1 cellular context compared by ENCODE assay signal in the genomic region with DNA sequence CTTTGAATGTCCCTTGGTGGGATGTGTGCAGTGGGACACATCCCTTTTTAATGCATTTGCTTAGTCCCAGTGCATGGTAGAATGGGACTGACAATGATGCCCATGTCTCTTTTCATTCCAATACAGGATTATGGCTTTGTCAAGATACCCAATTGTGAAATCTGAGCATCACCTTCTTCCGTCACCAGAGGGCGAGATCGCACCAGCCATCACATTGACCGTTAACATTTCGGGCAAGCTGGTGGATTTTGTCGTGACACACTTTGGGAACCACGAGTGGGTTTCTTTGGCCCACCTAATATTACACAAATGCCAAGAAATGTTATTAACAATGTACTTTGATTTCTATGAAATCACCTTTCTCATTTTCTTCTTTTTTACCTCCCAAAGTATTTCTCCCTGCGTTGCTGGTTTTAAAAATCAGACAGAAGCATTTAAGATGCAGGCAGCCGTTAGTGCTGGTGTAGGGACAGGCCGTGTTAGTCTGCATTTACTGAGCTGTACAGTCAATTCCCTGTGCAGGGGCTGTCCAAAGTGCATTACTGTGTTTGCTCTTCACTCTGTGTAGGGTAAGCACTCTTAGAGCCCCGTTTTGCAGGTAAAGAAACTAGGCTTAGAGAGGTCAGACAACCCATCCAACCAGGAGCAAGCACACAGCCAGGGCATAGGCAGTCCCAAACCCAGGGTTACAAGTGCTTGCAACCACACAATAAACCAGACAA.
TF ChIP-seq lines count a peak whose summit lies in the region.

No MANE protein-coding gene starts in this region.

TF ChIP-seq in WTC11, 78 proteins besides CTCF, POLR2A, EP300 and RAD21 (continued from another document):
- TF ChIP-seq, protein P1, sequence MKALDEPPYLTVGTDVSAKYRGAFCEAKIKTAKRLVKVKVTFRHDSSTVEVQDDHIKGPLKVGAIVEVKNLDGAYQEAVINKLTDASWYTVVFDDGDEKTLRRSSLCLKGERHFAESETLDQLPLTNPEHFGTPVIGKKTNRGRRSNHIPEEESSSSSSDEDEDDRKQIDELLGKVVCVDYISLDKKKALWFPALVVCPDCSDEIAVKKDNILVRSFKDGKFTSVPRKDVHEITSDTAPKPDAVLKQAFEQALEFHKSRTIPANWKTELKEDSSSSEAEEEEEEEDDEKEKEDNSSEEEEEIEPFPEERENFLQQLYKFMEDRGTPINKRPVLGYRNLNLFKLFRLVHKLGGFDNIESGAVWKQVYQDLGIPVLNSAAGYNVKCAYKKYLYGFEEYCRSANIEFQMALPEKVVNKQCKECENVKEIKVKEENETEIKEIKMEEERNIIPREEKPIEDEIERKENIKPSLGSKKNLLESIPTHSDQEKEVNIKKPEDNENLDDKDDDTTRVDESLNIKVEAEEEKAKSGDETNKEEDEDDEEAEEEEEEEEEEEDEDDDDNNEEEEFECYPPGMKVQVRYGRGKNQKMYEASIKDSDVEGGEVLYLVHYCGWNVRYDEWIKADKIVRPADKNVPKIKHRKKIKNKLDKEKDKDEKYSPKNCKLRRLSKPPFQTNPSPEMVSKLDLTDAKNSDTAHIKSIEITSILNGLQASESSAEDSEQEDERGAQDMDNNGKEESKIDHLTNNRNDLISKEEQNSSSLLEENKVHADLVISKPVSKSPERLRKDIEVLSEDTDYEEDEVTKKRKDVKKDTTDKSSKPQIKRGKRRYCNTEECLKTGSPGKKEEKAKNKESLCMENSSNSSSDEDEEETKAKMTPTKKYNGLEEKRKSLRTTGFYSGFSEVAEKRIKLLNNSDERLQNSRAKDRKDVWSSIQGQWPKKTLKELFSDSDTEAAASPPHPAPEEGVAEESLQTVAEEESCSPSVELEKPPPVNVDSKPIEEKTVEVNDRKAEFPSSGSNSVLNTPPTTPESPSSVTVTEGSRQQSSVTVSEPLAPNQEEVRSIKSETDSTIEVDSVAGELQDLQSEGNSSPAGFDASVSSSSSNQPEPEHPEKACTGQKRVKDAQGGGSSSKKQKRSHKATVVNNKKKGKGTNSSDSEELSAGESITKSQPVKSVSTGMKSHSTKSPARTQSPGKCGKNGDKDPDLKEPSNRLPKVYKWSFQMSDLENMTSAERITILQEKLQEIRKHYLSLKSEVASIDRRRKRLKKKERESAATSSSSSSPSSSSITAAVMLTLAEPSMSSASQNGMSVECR (CRISPR knock-in tag; IDR thresholded peaks at IDR 0.05; ENCODE audit: borderline replicate concordance): no peak
